Comparison of ENCODE assay signal across 22 cellular contexts in genomic region chr6:24568687-24569086, GRCh38.
"Had no signal": no experiment of that assay in that cellular context is flagged by ENCODE, and none has a peak within 500 bp of the region (broad histone marks: within the 10 kb centered on the region; RNA-seq: fewer than 3 reads in every experiment).

No MANE protein-coding gene starts in this region.

- ATAC-seq: activated naive CD4-positive, alpha-beta T cell treated with anti-CD3 and anti-CD28 coated beads, Interleukin-2, amount 50 U/mL, for 72 hours; activated T-cell treated with anti-CD3 and anti-CD28 coated beads, Interleukin-2, amount 50 U/mL, for 4 hours; body of pancreas had no signal

- DNase-seq: activated CD4-positive, alpha-beta memory T cell treated with anti-CD3 and anti-CD28 coated beads for 36 hours; activated CD4-positive, alpha-beta T cell treated with anti-CD3 and anti-CD28 coated beads, Interleukin-2, amount 10 ng/mL, durations not matched to agents 7 days and 5 days; activated CD4-positive, CD25-positive, alpha-beta regulatory T cell; activated CD8-positive, alpha-beta memory T cell treated with anti-CD3 and anti-CD28 coated beads for 24 hours; activated effector memory CD4-positive, alpha-beta T cell treated with anti-CD3 and anti-CD28 coated beads, Interleukin-2, amount 50 U/mL, for 16 hours; activated naive CD4-positive, alpha-beta T cell treated with Interleukin-2 at 50 U/mL for 16 hours; activated naive CD8-positive, alpha-beta T cell treated with anti-CD3 and anti-CD28 coated beads, Interleukin-2, amount 50 U/mL, for 24 hours; activated T-cell treated with anti-CD3 and anti-CD28 coated beads, Interleukin-2, amount 50 U/mL, for 4 hours; amniotic stem cell; body of pancreas; central memory CD4-positive, alpha-beta T cell; NCI-H1105; NCI-H1436; NCI-H187 treated with DMSO at 0.1 percent for 48 hours; NCI-H2107; NCI-H2171 treated with DMSO at 0.1 percent for 48 hours; NCI-H226; NCI-H526; SJCRH30; SK-N-SH; T-helper 1 cell had no signal
